28 cellular contexts compared by ENCODE assay signal in the genomic region with DNA sequence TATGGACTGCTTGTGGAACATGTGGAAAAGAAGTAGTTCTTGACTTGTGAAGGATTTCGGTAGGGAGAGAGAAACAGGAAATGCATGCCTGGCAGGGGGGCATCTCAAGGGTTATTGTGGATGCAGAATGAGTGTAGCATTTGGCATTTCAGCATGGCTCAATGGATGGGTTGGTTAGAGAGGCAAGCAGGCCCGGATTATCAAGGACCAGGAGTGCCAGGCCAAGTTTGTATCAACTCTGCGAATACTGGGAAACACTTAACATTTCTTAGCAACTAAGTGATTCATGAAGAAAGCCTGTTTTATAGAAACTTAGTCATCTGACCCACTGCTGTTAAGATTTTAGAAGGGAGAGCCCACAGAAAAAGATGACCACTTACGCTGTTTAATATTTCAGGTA. TPM values are rescaled to one million over a fixed set of nuclear protein-coding genes. Genes with fewer than 3 reads are reported as not detected.
DNase-seq lines count a peak whose midpoint lies in the region; ATAC-seq, FAIRE-seq and TF ChIP-seq lines count a peak whose summit lies in the region.
"Had no signal": no experiment of that assay in that cellular context is flagged by ENCODE, and none has a peak within 500 bp of the region (broad histone marks: within the 10 kb centered on the region; RNA-seq: fewer than 3 reads in every experiment).

No MANE protein-coding gene starts in this region.

- no peak overlapping the region for H3K56ac ChIP-seq in H9 (ENCODE audit: insufficient read length, low read depth, low read length)

- peaks cover 4% of the 10 kb centered on the region for H3K36me3 ChIP-seq in astrocyte (ENCODE audit: insufficient read depth, low read length)
- peaks cover 14% of the 10 kb centered on the region for H3K36me3 ChIP-seq in H7 (replicated peaks; ENCODE audit: control insufficient read depth, insufficient read depth, low read length)
- H3K36me3 ChIP-seq: thyroid gland, vagina had no signal

- H3K27ac Mint-ChIP-seq in H9, result peak overlapping the region in 1 of 3 experiments; percentile 6; a peak in 2 of 7 replicates
- H3K27ac Mint-ChIP-seq in astrocyte (ENCODE audit: unreplicated experiment), result no peak overlapping the region
- H3K27ac Mint-ChIP-seq: activated CD8-positive, alpha-beta T cell treated with anti-CD3 and anti-CD28 coated beads, Interleukin-2, amount 10 ng/mL, durations not matched to agents 7 days and 5 days; activated naive CD4-positive, alpha-beta T cell treated with anti-CD3 and anti-CD28 coated beads, Interleukin-2, amount 50 U/mL, for 72 hours; mesothelial cell of epicardium; naive B cell; T-cell had no signal

- H3K79me1 ChIP-seq in H9 (ENCODE audit: insufficient read depth, low read depth, low read length, poor library complexity, severe bottlenecking), result no peaks in the 10 kb centered on the region

- H2BK15ac ChIP-seq in H9 (ENCODE audit: low read depth, low read length), result no peak overlapping the region

- peaks cover 20 to 56% (median 40%) of the 10 kb centered on the region in 3 experiments; a peak in 6 of 7 replicates for H3K36me3 Mint-ChIP-seq in H9 (ENCODE audit: insufficient read depth in 1 of 3, low read depth in 3 of 3)
- no peaks in the 10 kb centered on the region for H3K36me3 Mint-ChIP-seq in astrocyte (ENCODE audit: low read depth, unreplicated experiment)
- H3K36me3 Mint-ChIP-seq: naive B cell, T-cell had no signal

- H3K79me2 ChIP-seq in H9 (ENCODE audit: insufficient read depth, low read length), result no peaks in the 10 kb centered on the region
- H3K79me2 ChIP-seq in astrocyte (ENCODE audit: insufficient read depth, low read length), result no peaks in the 10 kb centered on the region

- no peak overlapping the region for H2BK120ac ChIP-seq in H9 (ENCODE audit: low read depth, low read length, poor library complexity, severe bottlenecking)

- H2AK5ac ChIP-seq in H9 (ENCODE audit: insufficient read length, low read length), result no peak overlapping the region

- H3K4me2 ChIP-seq in H9 (ENCODE audit: insufficient read depth, insufficient read length, low read length), result no peak overlapping the region
- peak overlapping the region; percentile 16 for H3K4me2 ChIP-seq in astrocyte (ENCODE audit: low read length)
- H3K4me2 ChIP-seq: BLaER1 had no signal

- no peak overlapping the region for H3T11ph ChIP-seq in H9 (ENCODE audit: low read length)

- no peak overlapping the region for H2BK12ac ChIP-seq in H9 (ENCODE audit: insufficient read length, low read depth, low read length)

- H3K9me3 ChIP-seq in H9 (ENCODE audit: control insufficient read depth, low read depth, low read length), result no peaks in the 10 kb centered on the region
- no peaks in the 10 kb centered on the region for H3K9me3 ChIP-seq in astrocyte (ENCODE audit: insufficient read depth, low read depth, low read length)
- H3K9me3 ChIP-seq: BLaER1, SJCRH30, stomach, thyroid gland, vagina had no signal

- no peak overlapping the region for H3K23ac ChIP-seq in H9 (ENCODE audit: insufficient read length, low read depth, low read length)

- no peak overlapping the region for H2BK20ac ChIP-seq in H9 (ENCODE audit: low read depth, low read length, poor library complexity, severe bottlenecking)

- H3K27me3 Mint-ChIP-seq in H9 (ENCODE audit: low read depth) (no peaks in the 10 kb centered on the region), astrocyte (ENCODE audit: low read depth, unreplicated experiment) (no peaks in the 10 kb centered on the region)
- H3K27me3 Mint-ChIP-seq: central memory CD8-positive, alpha-beta T cell; naive B cell; T-cell had no signal

- no peak overlapping the region for H2AFZ ChIP-seq in H9 (ENCODE audit: low read length)
- H2AFZ ChIP-seq in astrocyte (ENCODE audit: low read depth, low read length), result no peak overlapping the region

- H3K4me1 Mint-ChIP-seq in H9 (peaks cover 0 to 9% of the 10 kb centered on the region in 2 experiments; a peak in 2 of 4 replicates), astrocyte (ENCODE audit: low read depth, unreplicated experiment) (no peaks in the 10 kb centered on the region)
- H3K4me1 Mint-ChIP-seq: central memory CD8-positive, alpha-beta T cell; mesothelial cell of epicardium; naive B cell; T-cell had no signal

- no peak overlapping the region for H4K8ac ChIP-seq in H9 (replicated peaks; ENCODE audit: insufficient read length, low read depth, low read length)

- no CpG with 5 or more reads among the region's 4 CpGs for WGBS in H9 (ENCODE audit: extremely low coverage, insufficient read length, low lambda C conversion rate)

- H4K20me1 ChIP-seq in H9 (ENCODE audit: control insufficient read depth, insufficient read depth, insufficient read length) (no peaks in the 10 kb centered on the region), astrocyte (ENCODE audit: insufficient read depth, low read length) (no peaks in the 10 kb centered on the region)
- H4K20me1 ChIP-seq: BLaER1 had no signal

- H3K27me3 ChIP-seq in H9 (ENCODE audit: insufficient read depth, low read length) (no peaks in the 10 kb centered on the region), astrocyte (ENCODE audit: insufficient read depth, low read length) (no peaks in the 10 kb centered on the region), H7 (ENCODE audit: control insufficient read depth, insufficient read depth, low read length) (no peaks in the 10 kb centered on the region)
- H3K27me3 ChIP-seq: BLaER1, SJCRH30, stomach, thyroid gland, vagina had no signal

- no peak overlapping the region for H4K91ac ChIP-seq in H9 (ENCODE audit: insufficient read length, low read depth, low read length)

- H3K4me3 ChIP-seq in AG09309 (ENCODE audit: control insufficient read depth, low read depth, low read length) (no peak overlapping the region), astrocyte (ENCODE audit: insufficient read depth, low read depth, low read length) (no peak overlapping the region), H7 (ENCODE audit: insufficient read depth, low read depth, low read length) (no peak overlapping the region)
- H3K4me3 ChIP-seq: BLaER1, SJCRH30, stomach, thyroid gland, vagina had no signal

- no peak for FAIRE-seq in astrocyte (lab: Jason Lieb, UNC)
- FAIRE-seq: GM12891, kidney had no signal

- H3K14ac ChIP-seq in H9 (ENCODE audit: insufficient read depth, low read length), result no peak overlapping the region

- H3K4me3 Mint-ChIP-seq in H9, result no peak overlapping the region; a peak in 1 of 5 replicates
- no peak overlapping the region for H3K4me3 Mint-ChIP-seq in astrocyte (ENCODE audit: unreplicated experiment)
- H3K4me3 Mint-ChIP-seq: activated CD8-positive, alpha-beta T cell treated with anti-CD3 and anti-CD28 coated beads, Interleukin-2, amount 10 ng/mL, durations not matched to agents 7 days and 5 days; central memory CD8-positive, alpha-beta T cell; mesothelial cell of epicardium; naive B cell; T-cell had no signal

- no peak overlapping the region for H4K5ac ChIP-seq in H9 (ENCODE audit: insufficient read length, low read depth, low read length)

- H3K23me2 ChIP-seq in H9 (ENCODE audit: insufficient read length, low read depth, low read length, poor library complexity, severe bottlenecking), result no peaks in the 10 kb centered on the region

- ATAC-seq in HG03565 (IDR thresholded peaks at IDR 0.05; ENCODE audit: unreplicated experiment), result no peak
- ATAC-seq: activated CD8-positive, alpha-beta T cell treated with anti-CD3 and anti-CD28 coated beads, Interleukin-2, amount 10 ng/mL, durations not matched to agents 7 days and 5 days; activated naive CD4-positive, alpha-beta T cell treated with anti-CD3 and anti-CD28 coated beads, Interleukin-2, amount 50 U/mL, for 72 hours; T-cell had no signal

- H3K27ac ChIP-seq in H9 (ENCODE audit: insufficient read length, low read depth, low read length) (no peak overlapping the region), astrocyte (ENCODE audit: low read depth, low read length) (no peak overlapping the region)
- H3K27ac ChIP-seq: BLaER1, SJCRH30, stomach, thyroid gland, vagina had no signal

- no peak overlapping the region for H2BK5ac ChIP-seq in H9 (ENCODE audit: insufficient read length, low read length)

- H3K9ac ChIP-seq in H9 (ENCODE audit: extremely low read depth, insufficient read length, low read length) (no peak overlapping the region), astrocyte (ENCODE audit: low read length) (no peak overlapping the region)
- H3K9ac ChIP-seq: BLaER1 had no signal

- DNase-seq in AG09309 (ENCODE audit: low read depth), result peak; percentile 21
- peak; percentile 29 for DNase-seq in H9
- peak; percentile 25 for DNase-seq in astrocyte (ENCODE audit: low read depth)
- peak; percentile 24 for DNase-seq in iPS-NIHi7 (ENCODE audit: extremely low spot score)
- DNase-seq in H7, result no peak
- no peak for DNase-seq in NCI-H146 treated with DMSO at 0.1 percent for 48 hours (lab: John Stamatoyannopoulos, UW; ENCODE audit: unreplicated experiment)
- no peak for DNase-seq in DMS53 treated with DMSO at 0.1 percent for 48 hours (lab: John Stamatoyannopoulos, UW; ENCODE audit: unreplicated experiment)
- DNase-seq: activated CD4-positive, CD25-positive, alpha-beta regulatory T cell treated with anti-CD3 and anti-CD28 coated beads, Interleukin-2, amount 50 U/mL, for 72 hours; activated CD8-positive, alpha-beta T cell treated with anti-CD3 and anti-CD28 coated beads, Interleukin-2, amount 10 ng/mL, durations not matched to agents 7 days and 5 days; activated T-cell treated with anti-CD3 and anti-CD28 coated beads for 4 hours; anterior cingulate cortex; DMS79; kidney; naive B cell; NCI-H2081 treated with DMSO at 0.1 percent for 48 hours; NCI-H446; NCI-H774; SJCRH30; stomach; T-cell; thyroid gland had no signal

- TF ChIP-seq CTCF in AG09309 (IDR thresholded peaks at IDR 0.05; ENCODE audit: control insufficient read depth, insufficient read depth, low read depth, low read length, missing control alignments) (no peak), H9 (conservative IDR thresholded peaks at IDR 0.05) (no peak), astrocyte (IDR thresholded peaks at IDR 0.05; ENCODE audit: insufficient read depth, low read depth, low read length) (no peak)

- no peak overlapping the region for H3K4ac ChIP-seq in H9 (ENCODE audit: low read depth, low read length)

- H3K9me3 Mint-ChIP-seq in H9, result no peaks in the 10 kb centered on the region
- H3K9me3 Mint-ChIP-seq in astrocyte (ENCODE audit: unreplicated experiment), result peaks cover 6% of the 10 kb centered on the region
- H3K9me3 Mint-ChIP-seq: activated naive CD4-positive, alpha-beta T cell treated with anti-CD3 and anti-CD28 coated beads, Interleukin-2, amount 50 U/mL, for 72 hours; central memory CD8-positive, alpha-beta T cell; mesothelial cell of epicardium; naive B cell; T-cell had no signal

- H3K4me1 ChIP-seq in H9 (ENCODE audit: insufficient read depth, low read length) (peaks cover 2% of the 10 kb centered on the region; the same call in 1 of the 2 replicates), astrocyte (ENCODE audit: insufficient read depth, low read length) (no peaks in the 10 kb centered on the region)
- H3K4me1 ChIP-seq: BLaER1, SJCRH30, stomach, thyroid gland, vagina had no signal

- no peak overlapping the region for H3K18ac ChIP-seq in H9 (ENCODE audit: insufficient read length, low read depth, low read length)

RNA-seq across cellular contexts. Expression of a gene that starts 33.6 kb away (rescaled TPM):
- total RNA-seq in H9 (2021) (25.0 and 25.8 TPM in 2 replicates), astrocyte (0.82 and 1.5 TPM in 2 replicates)
- total RNA-seq in H7 (2014; rRNA removed; shearing (Covaris generic)), result 19.3 and 38.8 TPM in 2 replicates

RNA-seq across cellular contexts. Expression of a gene that starts 33.8 kb away (rescaled TPM):
- total RNA-seq in H9 (2021) (47.0 and 47.4 TPM in 2 replicates), astrocyte (17.8 and 19.5 TPM in 2 replicates)
- 30.8 and 37.8 TPM in 2 replicates for total RNA-seq in H7 (2014; rRNA removed; shearing (Covaris generic))

Comparison
In these comparisons a context has a peak if more than half of its experiments do, and no peak if none do; other contexts are left out.
1. DNase-seq: peak in AG09309 (single experiment), H9 (single experiment), astrocyte (single experiment) and iPS-NIHi7 (single experiment); none in H7 (single experiment), NCI-H146 treated with DMSO at 0.1 percent for 48 hours (single experiment) and DMS53 treated with DMSO at 0.1 percent for 48 hours (single experiment).